In genomic region chr2:106147665-106148064, GRCh38 we compare ENCODE assay signal across 9 cellular contexts. TPM values are rescaled to one million over a fixed set of nuclear protein-coding genes. Genes with fewer than 3 reads are reported as not detected.
DNase-seq lines count a peak whose midpoint lies in the region; ATAC-seq and TF ChIP-seq lines count a peak whose summit lies in the region.
"Had no signal": no experiment of that assay in that cellular context is flagged by ENCODE, and none has a peak within 500 bp of the region (broad histone marks: within the 10 kb centered on the region; RNA-seq: fewer than 3 reads in every experiment).

No MANE protein-coding gene starts in this region.

- peak overlapping the region; percentile 61 for H3K27ac ChIP-seq in trophoblast cell (ENCODE audit: low read depth, low read length)
- H3K27ac ChIP-seq in suprapubic skin: no peak overlapping the region

- no peak for TF ChIP-seq EP300 in suprapubic skin (IDR thresholded peaks at IDR 0.05)

- H3K9me3 ChIP-seq in trophoblast cell (ENCODE audit: insufficient read depth, low read depth, low read length) (no peaks in the 10 kb centered on the region), suprapubic skin (no peaks in the 10 kb centered on the region)

- H2BK120ac ChIP-seq in trophoblast cell (ENCODE audit: insufficient read depth, low read length, poor library complexity): peak overlapping the region; percentile 55

- no peak overlapping the region for H3K23ac ChIP-seq in trophoblast cell (ENCODE audit: low read length)

- H3K4me2 ChIP-seq in trophoblast cell (ENCODE audit: low read length): no peak overlapping the region

- peaks cover 2% of the 10 kb centered on the region for H3K9me3 Mint-ChIP-seq in activated CD8-positive, alpha-beta memory T cell treated with anti-CD3 and anti-CD28 coated beads, Interleukin-2, amount 10 ng/mL, durations not matched to agents 7 days and 5 days (ENCODE audit: low read depth)
- peaks cover 6% of the 10 kb centered on the region for H3K9me3 Mint-ChIP-seq in activated T-helper 2 cell treated with anti-CD3 and anti-CD28 coated beads, Interferon-gamma antibody, Interleukin-2, Interleukin-4, amounts not matched to agents 10 μg/mL and 5 μg/mL and 100 μg/mL, durations not matched to agents 14 hours and 24 hours and 36 hours

- H3K4ac ChIP-seq in trophoblast cell (ENCODE audit: low read depth, low read length): no peak overlapping the region

- H3K27me3 Mint-ChIP-seq in activated CD8-positive, alpha-beta memory T cell treated with anti-CD3 and anti-CD28 coated beads, Interleukin-2, amount 10 ng/mL, durations not matched to agents 7 days and 5 days: no peaks in the 10 kb centered on the region
- H3K27me3 Mint-ChIP-seq in activated T-helper 2 cell treated with anti-CD3 and anti-CD28 coated beads, Interferon-gamma antibody, Interleukin-2, Interleukin-4, amounts not matched to agents 10 μg/mL and 5 μg/mL and 100 μg/mL, durations not matched to agents 14 hours and 24 hours and 36 hours (ENCODE audit: low read depth): no peaks in the 10 kb centered on the region

- TF ChIP-seq POLR2A in suprapubic skin (IDR thresholded peaks at IDR 0.05): no peak

- no peak overlapping the region for H3K14ac ChIP-seq in trophoblast cell (ENCODE audit: low read length)

- H2AK5ac ChIP-seq in trophoblast cell (ENCODE audit: low read length): peak overlapping the region; percentile 47

- peak overlapping the region; percentile 48 for H4K91ac ChIP-seq in trophoblast cell (ENCODE audit: low read depth, low read length)

- no peak overlapping the region for H2AFZ ChIP-seq in trophoblast cell (ENCODE audit: insufficient read depth, low read length, poor library complexity)

- no peak overlapping the region for H2BK12ac ChIP-seq in trophoblast cell (ENCODE audit: low read length)

- H3K36me3 Mint-ChIP-seq in activated CD8-positive, alpha-beta memory T cell treated with anti-CD3 and anti-CD28 coated beads, Interleukin-2, amount 10 ng/mL, durations not matched to agents 7 days and 5 days: peaks cover 87% of the 10 kb centered on the region
- H3K36me3 Mint-ChIP-seq in activated T-helper 2 cell treated with anti-CD3 and anti-CD28 coated beads, Interferon-gamma antibody, Interleukin-2, Interleukin-4, amounts not matched to agents 10 μg/mL and 5 μg/mL and 100 μg/mL, durations not matched to agents 14 hours and 24 hours and 36 hours (ENCODE audit: low read depth): peaks cover 81% of the 10 kb centered on the region

- CTCF ChIA-PET in activated CD8-positive, alpha-beta memory T cell treated with anti-CD3 and anti-CD28 coated beads, Interleukin-2, amount 10 ng/mL, durations not matched to agents 7 days and 5 days (lab: Charles Lee): interaction anchor here (1.1 to 3.5 kb wide), 4 partner anchors 11 to 52 kb away, joined by 3 to 45 read pairs (median 4); no protein-coding TSS in a partner anchor

- no peak overlapping the region for H3K9ac ChIP-seq in trophoblast cell (ENCODE audit: low read length)

- no CpG with 5 or more reads among the region's 3 CpGs for WGBS in trophoblast cell (ENCODE audit: extremely low coverage, insufficient coverage, insufficient read length)
- WGBS in suprapubic skin: 93% methylated on average over 3 of the region's 3 CpGs

- H4K8ac ChIP-seq in trophoblast cell (ENCODE audit: low read depth, low read length): no peak overlapping the region

- H3K4me3 ChIP-seq in trophoblast cell (ENCODE audit: low read depth, low read length) (no peak overlapping the region), suprapubic skin (no peak overlapping the region)

- H2BK5ac ChIP-seq in trophoblast cell (ENCODE audit: low read depth, low read length, poor library complexity): peak overlapping the region; percentile 42

- H3K4me1 Mint-ChIP-seq in activated CD8-positive, alpha-beta memory T cell treated with anti-CD3 and anti-CD28 coated beads, Interleukin-2, amount 10 ng/mL, durations not matched to agents 7 days and 5 days: peaks cover 81% of the 10 kb centered on the region
- peaks cover 42% of the 10 kb centered on the region for H3K4me1 Mint-ChIP-seq in activated T-helper 2 cell treated with anti-CD3 and anti-CD28 coated beads, Interferon-gamma antibody, Interleukin-2, Interleukin-4, amounts not matched to agents 10 μg/mL and 5 μg/mL and 100 μg/mL, durations not matched to agents 14 hours and 24 hours and 36 hours (ENCODE audit: low read depth)

- peaks cover 13% of the 10 kb centered on the region for H3K79me1 ChIP-seq in trophoblast cell (ENCODE audit: low read length)

- H3K4me3 Mint-ChIP-seq in activated CD8-positive, alpha-beta memory T cell treated with anti-CD3 and anti-CD28 coated beads, Interleukin-2, amount 10 ng/mL, durations not matched to agents 7 days and 5 days: peak overlapping the region; percentile 64
- H3K4me3 Mint-ChIP-seq in activated T-helper 2 cell treated with anti-CD3 and anti-CD28 coated beads, Interferon-gamma antibody, Interleukin-2, Interleukin-4, amounts not matched to agents 10 μg/mL and 5 μg/mL and 100 μg/mL, durations not matched to agents 14 hours and 24 hours and 36 hours (ENCODE audit: low read depth): no peak overlapping the region

- H3K36me3 ChIP-seq in trophoblast cell (ENCODE audit: control insufficient read depth in 1 of 2, insufficient read depth in 2 of 2, low read length in 2 of 2) (peaks cover 3 to 15% of the 10 kb centered on the region in 2 experiments), suprapubic skin (peaks cover 11% of the 10 kb centered on the region)

- H4K12ac ChIP-seq in trophoblast cell (ENCODE audit: low read depth, low read length): no peak overlapping the region

- no peaks in the 10 kb centered on the region for H3K79me2 ChIP-seq in trophoblast cell (ENCODE audit: control insufficient read depth, insufficient read depth, low read length, poor library complexity)

- H3K27me3 ChIP-seq in trophoblast cell (ENCODE audit: insufficient read depth, low read length) (no peaks in the 10 kb centered on the region), suprapubic skin (no peaks in the 10 kb centered on the region)

- no peak overlapping the region for H3K18ac ChIP-seq in trophoblast cell (ENCODE audit: low read length)

- H3K4me1 ChIP-seq in trophoblast cell (ENCODE audit: control insufficient read depth in 1 of 2, insufficient read depth in 2 of 2, low read length in 2 of 2) (peaks cover 20 to 21% of the 10 kb centered on the region in 2 experiments), suprapubic skin (no peaks in the 10 kb centered on the region)

- intact Hi-C loops in activated T-helper 2 cell treated with anti-CD3 and anti-CD28 coated beads, Interferon-gamma antibody, Interleukin-2, Interleukin-4, amounts not matched to agents 10 μg/mL and 5 μg/mL and 100 μg/mL, durations not matched to agents 14 hours and 24 hours and 36 hours (cut with micrococcal nuclease): loop anchor here (5.0 kb wide), 1 partner anchor 40 kb away; no protein-coding TSS in a partner anchor

- H3K27ac Mint-ChIP-seq in activated CD8-positive, alpha-beta memory T cell treated with anti-CD3 and anti-CD28 coated beads, Interleukin-2, amount 10 ng/mL, durations not matched to agents 7 days and 5 days: peak overlapping the region; percentile 99
- peak overlapping the region; percentile 79 for H3K27ac Mint-ChIP-seq in activated T-helper 2 cell treated with anti-CD3 and anti-CD28 coated beads, Interferon-gamma antibody, Interleukin-2, Interleukin-4, amounts not matched to agents 10 μg/mL and 5 μg/mL and 100 μg/mL, durations not matched to agents 14 hours and 24 hours and 36 hours

- peak; percentile 63 for DNase-seq in activated CD8-positive, alpha-beta memory T cell treated with anti-CD3 and anti-CD28 coated beads, Interleukin-2, amount 10 ng/mL, durations not matched to agents 7 days and 5 days
- no peak for DNase-seq in activated CD8-positive, alpha-beta memory T cell treated with anti-CD3 and anti-CD28 coated beads, Interleukin-2, amount 50 U/mL, for 4 hours
- DNase-seq in activated T-helper 2 cell treated with anti-CD3 and anti-CD28 coated beads, Interferon-gamma antibody, Interleukin-2, Interleukin-4, amounts not matched to agents 10 μg/mL and 5 μg/mL and 100 μg/mL, durations not matched to agents 14 hours and 24 hours and 36 hours (ENCODE audit: low spot score): no peak
- DNase-seq in trophoblast cell: no peak
- DNase-seq in HK-2 (ENCODE audit: unreplicated experiment): no peak
- no peak for DNase-seq in suprapubic skin (ENCODE audit: low spot score in 2 of 2)
- DNase-seq: stimulated activated CD8-positive, alpha-beta memory T cell treated with anti-CD3 and anti-CD28 coated beads, Interleukin-4, amount 100 ng/mL, for 48 hours had no signal

- no peak for TF ChIP-seq CTCF in suprapubic skin (IDR thresholded peaks at IDR 0.05)

- ATAC-seq in activated CD8-positive, alpha-beta memory T cell treated with anti-CD3 and anti-CD28 coated beads, Interleukin-2, amount 10 ng/mL, durations not matched to agents 7 days and 5 days: peak; percentile 66
- ATAC-seq in HG03175 (IDR thresholded peaks at IDR 0.05; ENCODE audit: unreplicated experiment): peak; percentile 71
- no peak for ATAC-seq in HG02642 (IDR thresholded peaks at IDR 0.05; ENCODE audit: poor library complexity, unreplicated experiment)

RNA-seq across cellular contexts. Expression of gene UXS1, which starts 46.4 kb away (rescaled TPM):
- total RNA-seq in activated CD8-positive, alpha-beta memory T cell treated with anti-CD3 and anti-CD28 coated beads, Interleukin-2, amount 10 ng/mL, durations not matched to agents 7 days and 5 days: 100 to 1,000 TPM in 1 of 2 experiments, 10 to 100 TPM in 1; 90.0 to 115 TPM
- total RNA-seq in activated T-helper 2 cell treated with anti-CD3 and anti-CD28 coated beads, Interferon-gamma antibody, Interleukin-2, Interleukin-4, amounts not matched to agents 10 μg/mL and 5 μg/mL and 100 μg/mL, durations not matched to agents 14 hours and 24 hours and 36 hours: 29.7 and 34.9 TPM in 2 replicates
- polyA plus RNA-seq in trophoblast cell (2013): 49.0 and 50.2 TPM in 2 replicates
- 10 to 100 TPM; 24.6 to 73.3 (median 58.7) TPM for total RNA-seq in suprapubic skin
